ENCODE assay signal across 23 cellular contexts in genomic region chr4:8473920-8474590, GRCh38. TPM values are rescaled to one million over a fixed set of nuclear protein-coding genes. Genes with fewer than 3 reads are reported as not detected.
A peak's percentile ranks its signal among the peaks of the same experiment; 100 is the strongest.
DNase-seq lines count a peak whose midpoint lies in the region; ATAC-seq and TF ChIP-seq lines count a peak whose summit lies in the region.
"Had no signal": no experiment of that assay in that cellular context is flagged by ENCODE, and none has a peak within 500 bp of the region (broad histone marks: within the 10 kb centered on the region; RNA-seq: fewer than 3 reads in every experiment).

No MANE protein-coding gene starts in this region.

- no peaks in the 10 kb centered on the region for H3K4me1 Mint-ChIP-seq in activated naive CD4-positive, alpha-beta T cell treated with anti-CD3 and anti-CD28 coated beads, Interleukin-2, amount 50 U/mL, for 24 hours
- H3K4me1 Mint-ChIP-seq in progenitor cell of endocrine pancreas (ENCODE audit: low read depth) = no peaks in the 10 kb centered on the region

- H3K27me3 Mint-ChIP-seq in activated naive CD4-positive, alpha-beta T cell treated with anti-CD3 and anti-CD28 coated beads, Interleukin-2, amount 50 U/mL, for 24 hours = no peaks in the 10 kb centered on the region
- no peaks in the 10 kb centered on the region for H3K27me3 Mint-ChIP-seq in progenitor cell of endocrine pancreas
- H3K27me3 Mint-ChIP-seq: activated CD4-positive, alpha-beta memory T cell treated with anti-CD3 and anti-CD28 coated beads for 36 hours; dendritic cell treated with granulocyte-macrophage colony-stimulating factor and Interleukin-4, amounts not matched to agents 40 ng/mL and 50 ng/mL, for 4 days; stimulated activated memory B cell treated with anti-CD40 and anti-IgM and Interleukin-4, amounts not matched to agents 10 μg/mL and 1 μg/mL and 100 μg/mL, for 72 hours; T-helper 17 cell had no signal

- H3K36me3 Mint-ChIP-seq in activated naive CD4-positive, alpha-beta T cell treated with anti-CD3 and anti-CD28 coated beads, Interleukin-2, amount 50 U/mL, for 24 hours = peaks cover 4% of the 10 kb centered on the region
- peaks cover 7% of the 10 kb centered on the region for H3K36me3 Mint-ChIP-seq in progenitor cell of endocrine pancreas (ENCODE audit: insufficient read depth)

- no peaks in the 10 kb centered on the region for H3K27me3 ChIP-seq in hepatocyte
- no peaks in the 10 kb centered on the region for H3K27me3 ChIP-seq in vagina
- H3K27me3 ChIP-seq: gastrocnemius medialis had no signal

- no peak for ATAC-seq in GM21825 (IDR thresholded peaks at IDR 0.05; ENCODE audit: unreplicated experiment)
- ATAC-seq: gastrocnemius medialis; stimulated activated memory B cell treated with anti-CD40 and anti-IgM and Interleukin-4, amounts not matched to agents 10 μg/mL and 1 μg/mL and 100 μg/mL, for 72 hours; T-helper 17 cell; WTC11 had no signal

- no peak for DNase-seq in activated naive CD4-positive, alpha-beta T cell treated with Interleukin-2 at 50 U/mL for 16 hours
- DNase-seq in hepatocyte (ENCODE audit: low spot score) (no peak), progenitor cell of endocrine pancreas (ENCODE audit: low spot score, unreplicated experiment) (no peak), vagina (ENCODE audit: extremely low spot score in 2 of 2) (no peak), iPS-NIHi7 (ENCODE audit: extremely low spot score) (no peak)
- no peak for DNase-seq in stimulated activated naive CD4-positive, alpha-beta T cell (lab: John Stamatoyannopoulos, UW)
- DNase-seq: activated CD4-positive, alpha-beta memory T cell treated with anti-CD3 and anti-CD28 coated beads for 36 hours; activated naive CD4-positive, alpha-beta T cell treated with anti-CD3 and anti-CD28 coated beads, Interleukin-2, amount 50 U/mL, for 16 hours; C1 segment of cervical spinal cord; gastrocnemius medialis; midbrain; NCI-H1436; NCI-H2171 treated with DMSO at 0.1 percent for 48 hours; NCI-H748 treated with DMSO at 0.1 percent for 48 hours; OCI-M1; SHP77; T-helper 17 cell had no signal

- intact Hi-C loops in vagina (cut with DNase I) = no loop called here

- H2AFZ ChIP-seq in hepatocyte = no peak overlapping the region

- no peaks in the 10 kb centered on the region for H3K9me2 ChIP-seq in hepatocyte (replicated peaks; ENCODE audit: insufficient read depth)

- no peaks in the 10 kb centered on the region for H4K20me1 ChIP-seq in hepatocyte (ENCODE audit: insufficient read depth, poor library complexity, severe bottlenecking)

- H3K9me3 ChIP-seq in hepatocyte (ENCODE audit: low read depth) = no peaks in the 10 kb centered on the region
- no peaks in the 10 kb centered on the region for H3K9me3 ChIP-seq in vagina
- H3K9me3 ChIP-seq: gastrocnemius medialis had no signal

- H3K36me3 ChIP-seq in hepatocyte (replicated peaks; ENCODE audit: insufficient read depth, low read depth) = no peaks in the 10 kb centered on the region
- H3K36me3 ChIP-seq in vagina = no peaks in the 10 kb centered on the region

- H3K4me3 Mint-ChIP-seq in activated naive CD4-positive, alpha-beta T cell treated with anti-CD3 and anti-CD28 coated beads, Interleukin-2, amount 50 U/mL, for 24 hours = no peak overlapping the region
- no peak overlapping the region for H3K4me3 Mint-ChIP-seq in progenitor cell of endocrine pancreas (ENCODE audit: low read depth)
- H3K4me3 Mint-ChIP-seq: activated CD4-positive, alpha-beta memory T cell treated with anti-CD3 and anti-CD28 coated beads for 36 hours; dendritic cell treated with granulocyte-macrophage colony-stimulating factor and Interleukin-4, amounts not matched to agents 40 ng/mL and 50 ng/mL, for 4 days; stimulated activated memory B cell treated with anti-CD40 and anti-IgM and Interleukin-4, amounts not matched to agents 10 μg/mL and 1 μg/mL and 100 μg/mL, for 72 hours; T-helper 17 cell; WTC11 had no signal

- WGBS in hepatocyte (ENCODE audit: low lambda C conversion rate, missing lambda C conversion rate) = 86% methylated on average over 20 of the region's 20 CpGs

- H3K27ac Mint-ChIP-seq in activated naive CD4-positive, alpha-beta T cell treated with anti-CD3 and anti-CD28 coated beads, Interleukin-2, amount 50 U/mL, for 24 hours = peak overlapping the region; percentile 35
- peak overlapping the region; percentile 37 for H3K27ac Mint-ChIP-seq in progenitor cell of endocrine pancreas
- H3K27ac Mint-ChIP-seq: activated CD4-positive, alpha-beta memory T cell treated with anti-CD3 and anti-CD28 coated beads for 36 hours; stimulated activated memory B cell treated with anti-CD40 and anti-IgM and Interleukin-4, amounts not matched to agents 10 μg/mL and 1 μg/mL and 100 μg/mL, for 72 hours had no signal

- TF ChIP-seq POLR2A in vagina (IDR thresholded peaks at IDR 0.05) = no peak

- no peak overlapping the region for H3K4me2 ChIP-seq in hepatocyte

- TF ChIP-seq CTCF in hepatocyte (IDR thresholded peaks at IDR 0.05; ENCODE audit: poor library complexity) (no peak), progenitor cell of endocrine pancreas (IDR thresholded peaks at IDR 0.05; ENCODE audit: unreplicated experiment) (no peak), vagina (IDR thresholded peaks at IDR 0.05) (no peak)

- H3K79me2 ChIP-seq in hepatocyte = no peaks in the 10 kb centered on the region

- no peaks in the 10 kb centered on the region for H3K9me3 Mint-ChIP-seq in activated naive CD4-positive, alpha-beta T cell treated with anti-CD3 and anti-CD28 coated beads, Interleukin-2, amount 50 U/mL, for 24 hours
- no peaks in the 10 kb centered on the region for H3K9me3 Mint-ChIP-seq in progenitor cell of endocrine pancreas (ENCODE audit: low read depth)
- H3K9me3 Mint-ChIP-seq: activated CD4-positive, alpha-beta memory T cell treated with anti-CD3 and anti-CD28 coated beads for 36 hours; dendritic cell treated with granulocyte-macrophage colony-stimulating factor and Interleukin-4, amounts not matched to agents 40 ng/mL and 50 ng/mL, for 4 days; stimulated activated memory B cell treated with anti-CD40 and anti-IgM and Interleukin-4, amounts not matched to agents 10 μg/mL and 1 μg/mL and 100 μg/mL, for 72 hours; WTC11 had no signal

- no peak overlapping the region for H3K4me3 ChIP-seq in hepatocyte
- H3K4me3 ChIP-seq in vagina = no peak overlapping the region
- H3K4me3 ChIP-seq: gastrocnemius medialis had no signal

- H3K4me1 ChIP-seq in hepatocyte (ENCODE audit: insufficient read depth) = peaks cover 27% of the 10 kb centered on the region
- H3K4me1 ChIP-seq in vagina = peaks cover 31% of the 10 kb centered on the region
- H3K4me1 ChIP-seq: gastrocnemius medialis had no signal

- H3K27ac ChIP-seq in hepatocyte (peak overlapping the region; percentile 85), vagina (peak overlapping the region; percentile 71)
- H3K27ac ChIP-seq: epithelial cell of prostate, gastrocnemius medialis had no signal

RNA-seq across cellular contexts. Expression of gene TRMT44, which starts 33.5 kb away (rescaled TPM):
- total RNA-seq in hepatocyte (13.2 and 20.1 TPM in 2 replicates), progenitor cell of endocrine pancreas (29.1 and 31.0 TPM in 2 replicates), vagina (19.2 TPM)
- polyA plus RNA-seq in hepatocyte = 8.2 and 13.2 TPM in 2 replicates

RNA-seq across cellular contexts. Expression of gene ACOX3, which starts 33.5 kb away (rescaled TPM):
- total RNA-seq in hepatocyte (21.0 and 22.5 TPM in 2 replicates), progenitor cell of endocrine pancreas (22.6 and 25.3 TPM in 2 replicates), vagina (46.9 TPM)
- polyA plus RNA-seq in hepatocyte = 13.9 and 17.6 TPM in 2 replicates
